ENCODE assay signal across 8 cellular contexts in the genomic region with DNA sequence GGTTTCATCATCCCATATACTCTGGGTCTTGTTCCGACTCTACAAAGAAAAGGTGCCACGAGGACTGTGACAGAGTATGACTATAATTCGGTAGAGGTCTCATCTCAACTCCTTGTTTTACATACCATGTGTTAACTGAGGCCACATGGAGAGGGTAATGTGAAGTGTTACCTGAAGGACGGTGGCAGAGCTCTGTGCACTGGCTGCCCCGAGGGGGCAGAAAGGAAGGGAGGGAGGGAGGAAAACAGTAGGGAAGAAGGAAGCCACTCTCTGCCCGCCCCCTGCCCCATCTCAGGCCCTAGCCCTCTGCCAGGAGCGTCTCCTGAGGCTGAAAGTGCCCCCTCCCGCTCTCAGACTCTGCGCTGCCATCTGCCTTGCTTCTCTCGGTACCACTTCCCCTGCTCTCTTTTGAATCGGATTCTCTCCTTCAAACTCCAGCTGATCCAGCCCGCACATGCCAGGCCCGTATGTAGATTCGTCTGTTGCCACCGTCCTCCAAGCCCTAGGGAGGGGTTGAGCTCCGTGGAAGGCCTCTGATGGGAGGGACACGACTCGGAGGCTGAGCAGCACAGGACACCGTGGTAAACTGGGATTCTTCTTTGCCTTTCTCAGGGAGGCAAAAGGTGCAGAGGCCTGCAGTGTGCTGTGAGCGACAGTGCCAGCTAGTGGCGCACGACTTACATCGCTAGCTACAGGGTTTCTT.
DNase-seq lines count a peak whose midpoint lies in the region; ATAC-seq and TF ChIP-seq lines count a peak whose summit lies in the region.

No MANE protein-coding gene starts in this region.

- H3K4me2 ChIP-seq in fibroblast of lung (ENCODE audit: extremely low read depth, insufficient read depth, low read length), result peak overlapping the region; percentile 98

- intact Hi-C loops in CD4-positive, alpha-beta memory T cell (cut with micrococcal nuclease), result loop anchor here (1.0 to 10.0 kb wide), 5 partner anchors 71 to 499 kb away; a partner anchor contains a TSS
- intact Hi-C loops in natural killer cell (cut with micrococcal nuclease), result loop anchor here (1.0 to 10.0 kb wide), 4 partner anchors 145 to 419 kb away; no protein-coding TSS in a partner anchor

- TF ChIP-seq CTCF in HEK293 (tag by site-specific recombination; IDR thresholded peaks at IDR 0.05) (peak; percentile 50; the same call in 1 of the 2 replicates), fibroblast of lung (conservative IDR thresholded peaks at IDR 0.05 in 1 of 2, IDR thresholded peaks at IDR 0.05 in 1 of 2; ENCODE audit: low read depth in 1 of 2, low read length in 2 of 2) (peak; percentile 89 to 90), natural killer cell (IDR thresholded peaks at IDR 0.05) (peak; percentile 78)

- peak overlapping the region; percentile 32 for H3K9ac ChIP-seq in fibroblast of lung (ENCODE audit: insufficient read depth, low read length)

- no peaks in the 10 kb centered on the region for H3K36me3 ChIP-seq in CD4-positive, alpha-beta memory T cell (ENCODE audit: insufficient read depth, low read length)
- H3K36me3 ChIP-seq in HEK293 (ENCODE audit: control insufficient read depth in 2 of 2, insufficient read depth in 1 of 2, low read length in 2 of 2) (no peaks in the 10 kb centered on the region), fibroblast of lung (ENCODE audit: control insufficient read depth, insufficient read depth, low read length) (no peaks in the 10 kb centered on the region)

- H3K27me3 Mint-ChIP-seq in CD4-positive, alpha-beta memory T cell, result peaks cover 3 to 6% of the 10 kb centered on the region in 2 donors
- H3K27me3 Mint-ChIP-seq in natural killer cell (ENCODE audit: low read depth in 2 of 2), result peaks cover 11 to 21% of the 10 kb centered on the region in 2 donors

- CTCF ChIA-PET in CD4-positive, alpha-beta memory T cell (lab: Charles Lee; ENCODE audit: partially characterized antibody), result interaction anchor here (0.6 to 3.4 kb wide), 56 partner anchors 9 to 539 kb away, joined by 3 to 47 read pairs (median 4); no protein-coding TSS in a partner anchor
- CTCF ChIA-PET in HEK293 (lab: Yijun Ruan, JAX), result interaction anchor here (0.5 to 2.1 kb wide), 14 partner anchors 20 to 425 kb away, joined by 3 to 18 read pairs (median 4); no protein-coding TSS in a partner anchor

- H3K4me3 ChIP-seq in CD4-positive, alpha-beta memory T cell (ENCODE audit: low read length in 2 of 2), result peak overlapping the region in 1 of 2 donors; percentile 50
- H3K4me3 ChIP-seq in HEK293 (ENCODE audit: low read depth, low read length), result no peak overlapping the region
- H3K4me3 ChIP-seq in fibroblast of lung (replicated peaks in 1 of 4; ENCODE audit: control extremely low read depth in 1 of 4, insufficient read depth in 1 of 4, low read depth in 3 of 4, low read length in 4 of 4), result peak overlapping the region; percentile 26 to 53 (median 44)

- peaks cover 2 to 6% (median 4%) of the 10 kb centered on the region in 4 donors for H3K4me1 Mint-ChIP-seq in CD4-positive, alpha-beta memory T cell
- H3K4me1 Mint-ChIP-seq in natural killer cell, result peaks cover 5 to 8% of the 10 kb centered on the region in 2 donors

- no peaks in the 10 kb centered on the region for H3K36me3 Mint-ChIP-seq in CD4-positive, alpha-beta memory T cell
- peaks cover 12% of the 10 kb centered on the region for H3K36me3 Mint-ChIP-seq in natural killer cell

- ATAC-seq in natural killer cell, result peak; percentile 85 to 99 (median 99)
- no peak for ATAC-seq in HG03025 (IDR thresholded peaks at IDR 0.05; ENCODE audit: low FRiP score, unreplicated experiment)

- DNase-seq in CD4-positive, alpha-beta memory T cell, result peak; percentile 58 to 69 (median 63)
- DNase-seq in NOMO-1 treated with DMSO at 0.1 percent for 48 hours (lab: John Stamatoyannopoulos, UW; ENCODE audit: unreplicated experiment) (peak; percentile 81), fibroblast of lung (ENCODE audit: low read depth in 2 of 2) (peak; percentile 78 to 86), natural killer cell (peak; percentile 49)
- peak; percentile 71 for DNase-seq in activated T-cell treated with anti-CD3 and anti-CD28 coated beads, Interleukin-2, amount 50 U/mL, for 1 hour
- peak; percentile 21 to 44 for DNase-seq in stimulated activated CD8-positive, alpha-beta memory T cell treated with anti-CD3 and anti-CD28 coated beads, Interleukin-7, amount 100 ng/mL, for 48 hours (ENCODE audit: extremely low read depth in 1 of 2, low read depth in 1 of 2)

- no peaks in the 10 kb centered on the region for H4K20me1 ChIP-seq in fibroblast of lung (ENCODE audit: control insufficient read depth, extremely low read depth, insufficient read depth, low read length)

- H3K27ac ChIP-seq in CD4-positive, alpha-beta memory T cell (ENCODE audit: low read depth, low read length), result no peak overlapping the region
- H3K27ac ChIP-seq in HEK293 (ENCODE audit: extremely low read depth, low read depth, low read length) (no peak overlapping the region), fibroblast of lung (ENCODE audit: insufficient read depth, low read length) (no peak overlapping the region)

- H3K79me2 ChIP-seq in fibroblast of lung (ENCODE audit: control insufficient read depth, insufficient read depth, low read length), result no peaks in the 10 kb centered on the region

- H3K9me3 ChIP-seq in CD4-positive, alpha-beta memory T cell (ENCODE audit: control insufficient read depth in 1 of 2, low read length in 2 of 2), result no peaks in the 10 kb centered on the region
- H3K9me3 ChIP-seq in HEK293 (ENCODE audit: control insufficient read depth, insufficient read depth, low read depth, low read length) (no peaks in the 10 kb centered on the region), fibroblast of lung (ENCODE audit: control insufficient read depth, insufficient read depth, low read depth, low read length) (no peaks in the 10 kb centered on the region)

- peaks cover 0 to 14% (median 6%) of the 10 kb centered on the region in 8 donors for H3K9me3 Mint-ChIP-seq in CD4-positive, alpha-beta memory T cell
- peaks cover 0 to 8% of the 10 kb centered on the region in 2 donors for H3K9me3 Mint-ChIP-seq in natural killer cell

- H2AFZ ChIP-seq in fibroblast of lung (ENCODE audit: low read length), result peak overlapping the region; percentile 99

- peaks cover 8% of the 10 kb centered on the region for H3K4me1 ChIP-seq in CD4-positive, alpha-beta memory T cell (ENCODE audit: insufficient read depth, low read length)
- no peaks in the 10 kb centered on the region for H3K4me1 ChIP-seq in HEK293 (ENCODE audit: control insufficient read depth, insufficient read depth, low read length)
- peaks cover 4% of the 10 kb centered on the region for H3K4me1 ChIP-seq in fibroblast of lung (ENCODE audit: control insufficient read depth, extremely low read depth, insufficient read depth, low read length)

- H3K27me3 ChIP-seq in CD4-positive, alpha-beta memory T cell (ENCODE audit: insufficient read depth, low read length), result no peaks in the 10 kb centered on the region
- no peaks in the 10 kb centered on the region for H3K27me3 ChIP-seq in fibroblast of lung (ENCODE audit: control insufficient read depth, insufficient read depth, low read length)

- peak overlapping the region in 5 of 7 donors; percentile 64 to 79 (median 72) for H3K27ac Mint-ChIP-seq in CD4-positive, alpha-beta memory T cell
- H3K27ac Mint-ChIP-seq in natural killer cell, result no peak overlapping the region

- POLR2A ChIA-PET in CD4-positive, alpha-beta memory T cell (lab: Charles Lee; ENCODE audit: partially characterized antibody), result interaction anchor here (0.8 to 1.5 kb wide), 3 partner anchors 71 to 73 kb away, joined by 4 to 6 read pairs (median 4); no protein-coding TSS in a partner anchor
- POLR2A ChIA-PET in HEK293 (lab: Yijun Ruan, JAX), result interaction anchor here (0.7 kb wide), 2 partner anchors 29 to 428 kb away, joined by 3 to 5 read pairs; no protein-coding TSS in a partner anchor

- peak overlapping the region; percentile 85 to 96 (median 90) for H3K4me3 Mint-ChIP-seq in CD4-positive, alpha-beta memory T cell
- H3K4me3 Mint-ChIP-seq in natural killer cell, result peak overlapping the region; percentile 91

TF ChIP-seq in HEK293, 187 proteins besides CTCF, POLR2A, EP300 and RAD21:
- TF ChIP-seq, protein P1, sequence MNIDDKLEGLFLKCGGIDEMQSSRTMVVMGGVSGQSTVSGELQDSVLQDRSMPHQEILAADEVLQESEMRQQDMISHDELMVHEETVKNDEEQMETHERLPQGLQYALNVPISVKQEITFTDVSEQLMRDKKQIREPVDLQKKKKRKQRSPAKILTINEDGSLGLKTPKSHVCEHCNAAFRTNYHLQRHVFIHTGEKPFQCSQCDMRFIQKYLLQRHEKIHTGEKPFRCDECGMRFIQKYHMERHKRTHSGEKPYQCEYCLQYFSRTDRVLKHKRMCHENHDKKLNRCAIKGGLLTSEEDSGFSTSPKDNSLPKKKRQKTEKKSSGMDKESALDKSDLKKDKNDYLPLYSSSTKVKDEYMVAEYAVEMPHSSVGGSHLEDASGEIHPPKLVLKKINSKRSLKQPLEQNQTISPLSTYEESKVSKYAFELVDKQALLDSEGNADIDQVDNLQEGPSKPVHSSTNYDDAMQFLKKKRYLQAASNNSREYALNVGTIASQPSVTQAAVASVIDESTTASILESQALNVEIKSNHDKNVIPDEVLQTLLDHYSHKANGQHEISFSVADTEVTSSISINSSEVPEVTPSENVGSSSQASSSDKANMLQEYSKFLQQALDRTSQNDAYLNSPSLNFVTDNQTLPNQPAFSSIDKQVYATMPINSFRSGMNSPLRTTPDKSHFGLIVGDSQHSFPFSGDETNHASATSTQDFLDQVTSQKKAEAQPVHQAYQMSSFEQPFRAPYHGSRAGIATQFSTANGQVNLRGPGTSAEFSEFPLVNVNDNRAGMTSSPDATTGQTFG (tag by site-specific recombination; IDR thresholded peaks at IDR 0.05; ENCODE audit: borderline replicate concordance), result no peak
- TF ChIP-seq ZNF654 (tag by site-specific recombination; IDR thresholded peaks at IDR 0.05; ENCODE audit: low read depth) (peak; percentile 89), ZNF2 (tag by site-specific recombination; IDR thresholded peaks at IDR 0.05) (peak; percentile 44; the same call in 1 of the 2 replicates)

Comparison
In these comparisons a context has a peak if more than half of its experiments do, and no peak if none do; other contexts are left out.
1. H3K27ac Mint-ChIP-seq: peak in CD4-positive, alpha-beta memory T cell (5 of 7); none in natural killer cell (0 of 2).
2. Peak in every context shown above with its lines, with median percentiles within 50 percentile points of each other: DNase-seq and CTCF ChIP-seq.